ENCODE assay signal across 10 cellular contexts in genomic region chr2:10831387-10831985, GRCh38. TPM values are rescaled to one million over a fixed set of nuclear protein-coding genes. Genes with fewer than 3 reads are reported as not detected.
DNase-seq lines count a peak whose midpoint lies in the region; ATAC-seq and TF ChIP-seq lines count a peak whose summit lies in the region.
"Had no signal": no experiment of that assay in that cellular context is flagged by ENCODE, and none has a peak within 500 bp of the region (broad histone marks: within the 10 kb centered on the region; RNA-seq: fewer than 3 reads in every experiment).

No MANE protein-coding gene starts in this region.

- H2AFZ ChIP-seq in GM23248 (no peak overlapping the region), KMS-11 (ENCODE audit: low read depth) (peak overlapping the region; percentile 68; the same call in 1 of the 2 replicates)

- H3K4me3 ChIP-seq in GM23248 (no peak overlapping the region), KMS-11 (IDR thresholded peaks at IDR 0.05; ENCODE audit: insufficient read depth, low read depth, low read length) (no peak overlapping the region), retinal pigment epithelial cell (ENCODE audit: low read length) (peak overlapping the region; percentile 12)
- H3K4me3 ChIP-seq: SJSA1 had no signal

- peak overlapping the region; percentile 16 for H3K27ac Mint-ChIP-seq in endothelial cell (ENCODE audit: unreplicated experiment)

- H4K20me1 ChIP-seq in GM23248 (ENCODE audit: insufficient read depth) (no peaks in the 10 kb centered on the region), KMS-11 (ENCODE audit: insufficient read depth) (no peaks in the 10 kb centered on the region)

- TF ChIP-seq CTCF in KMS-11 (conservative IDR thresholded peaks at IDR 0.05; ENCODE audit: low read depth, low read length) = no peak
- TF ChIP-seq CTCF in endothelial cell (IDR thresholded peaks at IDR 0.05; ENCODE audit: unreplicated experiment) = no peak
- no peak for TF ChIP-seq CTCF in retinal pigment epithelial cell (conservative IDR thresholded peaks at IDR 0.05; ENCODE audit: low read depth, low read length)

- no peaks in the 10 kb centered on the region for H3F3A ChIP-seq in GM23248 (ENCODE audit: insufficient read depth)

- no peaks in the 10 kb centered on the region for H3K4me1 ChIP-seq in GM23248 (ENCODE audit: insufficient read depth)
- H3K4me1 ChIP-seq in KMS-11 (ENCODE audit: low read depth, poor library complexity, severe bottlenecking) = peaks cover 12% of the 10 kb centered on the region
- H3K4me1 ChIP-seq: SJSA1 had no signal

- H3K4me1 Mint-ChIP-seq in endothelial cell (ENCODE audit: unreplicated experiment) = peaks cover 17% of the 10 kb centered on the region

- H3K27ac ChIP-seq in GM23248 (no peak overlapping the region), KMS-11 (no peak overlapping the region)
- H3K27ac ChIP-seq: RWPE1, SJSA1 had no signal

- in situ Hi-C loops in GM23248 (cut with MboI) = loop anchor here (10.0 to 25.0 kb wide), 2 partner anchors 606 to 753 kb away; no protein-coding TSS in a partner anchor

- no peaks in the 10 kb centered on the region for H3K9me3 Mint-ChIP-seq in endothelial cell (ENCODE audit: unreplicated experiment)
- H3K9me3 Mint-ChIP-seq: CD8-positive, alpha-beta memory T cell had no signal

- H3K9me3 ChIP-seq in GM23248 (ENCODE audit: low read depth) = no peaks in the 10 kb centered on the region
- H3K9me3 ChIP-seq: SJSA1 had no signal

- H3K4me3 Mint-ChIP-seq in endothelial cell (ENCODE audit: unreplicated experiment) = no peak overlapping the region

- ATAC-seq in GM19035 (IDR thresholded peaks at IDR 0.05; ENCODE audit: unreplicated experiment) = no peak

- H3K9me2 ChIP-seq in GM23248 (ENCODE audit: insufficient read depth) = no peaks in the 10 kb centered on the region

- H3K79me2 ChIP-seq in GM23248 (ENCODE audit: insufficient read depth) (no peaks in the 10 kb centered on the region), KMS-11 (ENCODE audit: insufficient read depth, low read depth) (no peaks in the 10 kb centered on the region)

- H3K36me3 ChIP-seq in GM23248 (ENCODE audit: low read depth) (no peaks in the 10 kb centered on the region), KMS-11 (ENCODE audit: insufficient read depth) (no peaks in the 10 kb centered on the region)
- H3K36me3 ChIP-seq: SJSA1 had no signal

- WGBS in GM23248 (ENCODE audit: low coverage in 1 of 2, low lambda C conversion rate in 2 of 2, missing lambda C conversion rate in 2 of 2), 2 experiments = 21 to 28% methylated on average over 16 of the region's 16 CpGs

- peaks cover 6% of the 10 kb centered on the region for H3K27me3 Mint-ChIP-seq in endothelial cell (ENCODE audit: unreplicated experiment)

- H3K4me2 ChIP-seq in GM23248 (ENCODE audit: unreplicated experiment) = no peak overlapping the region
- no peak overlapping the region for H3K4me2 ChIP-seq in KMS-11

- H3K9ac ChIP-seq in GM23248 = no peak overlapping the region
- H3K9ac ChIP-seq in KMS-11 = no peak overlapping the region

- H3K36me3 Mint-ChIP-seq in endothelial cell (ENCODE audit: low read depth, unreplicated experiment) = no peaks in the 10 kb centered on the region
- H3K36me3 Mint-ChIP-seq: CD8-positive, alpha-beta memory T cell had no signal

- peak; percentile 7 for DNase-seq in GM23248
- no peak for DNase-seq in endothelial cell (ENCODE audit: low spot score)
- DNase-seq in retinal pigment epithelial cell (ENCODE audit: low read depth) = peak; percentile 10
- DNase-seq in MV-4-11 (lab: John Stamatoyannopoulos, UW) = no peak
- DNase-seq in NCI-H1694 treated with DMSO at 0.1 percent for 48 hours (lab: John Stamatoyannopoulos, UW) = no peak

- H3K27me3 ChIP-seq in GM23248 (replicated peaks; ENCODE audit: insufficient read depth) (peaks cover 46% of the 10 kb centered on the region), KMS-11 (ENCODE audit: insufficient read depth, low read depth) (no peaks in the 10 kb centered on the region)

RNA-seq across cellular contexts. Expression of gene PDIA6, which starts 18.9 kb away (rescaled TPM):
- 363 and 367 TPM in 2 replicates for total RNA-seq in GM23248 (2014; rRNA removed; shearing (Covaris generic))
- polyA plus RNA-seq in GM23248 (2016; fragmentation: Nextera tagmentation; extraction: Ambion mirVana) = 502 and 516 TPM in 2 replicates
- 292 TPM for total RNA-seq in endothelial cell (ENCODE audit: unreplicated experiment)

Comparison
In these comparisons a context has a peak if more than half of its experiments do, and no peak if none do; other contexts are left out.
1. DNase-seq: peak in GM23248 (single experiment) and retinal pigment epithelial cell (single experiment); none in endothelial cell (single experiment), MV-4-11 (single experiment) and NCI-H1694 treated with DMSO at 0.1 percent for 48 hours (single experiment).